In genomic region chr1:149967041-149967440, GRCh38 we compare ENCODE assay signal across 17 cellular contexts. TPM values are rescaled to one million over a fixed set of nuclear protein-coding genes. Genes with fewer than 3 reads are reported as not detected.
DNase-seq lines count a peak whose midpoint lies in the region; ATAC-seq, FAIRE-seq and TF ChIP-seq lines count a peak whose summit lies in the region.
"Had no signal": no experiment of that assay in that cellular context is flagged by ENCODE, and none has a peak within 500 bp of the region (broad histone marks: within the 10 kb centered on the region; RNA-seq: fewer than 3 reads in every experiment).

No MANE protein-coding gene starts in this region.

- H3K4me1 Mint-ChIP-seq in CD8-positive, alpha-beta T cell (ENCODE audit: low read depth) = peaks cover 6% of the 10 kb centered on the region
- H3K4me1 Mint-ChIP-seq in WTC11 = no peaks in the 10 kb centered on the region

- no peaks in the 10 kb centered on the region for H4K20me1 ChIP-seq in HepG2 (ENCODE audit: insufficient read depth, low read length)

- no peaks in the 10 kb centered on the region for H3K27me3 ChIP-seq in CD8-positive, alpha-beta T cell (ENCODE audit: insufficient read depth, low read length)
- H3K27me3 ChIP-seq in HepG2 (ENCODE audit: control insufficient read depth in 1 of 2, insufficient read depth in 2 of 2, low read length in 2 of 2) = no peaks in the 10 kb centered on the region
- no peaks in the 10 kb centered on the region for H3K27me3 ChIP-seq in SJCRH30
- H3K27me3 ChIP-seq: MG63, SJSA1 had no signal

- H3K4me1 ChIP-seq in CD8-positive, alpha-beta T cell (ENCODE audit: insufficient read depth, low read length) = no peaks in the 10 kb centered on the region
- H3K4me1 ChIP-seq in HepG2 (ENCODE audit: insufficient read depth, low read length) = peaks cover 11% of the 10 kb centered on the region
- no peaks in the 10 kb centered on the region for H3K4me1 ChIP-seq in SJCRH30
- H3K4me1 ChIP-seq: Caco-2, SJSA1 had no signal

- ATAC-seq in CD8-positive, alpha-beta T cell = no peak
- ATAC-seq in WTC11 (peak; percentile 41; the same call in 1 of the 2 replicates), HepG2 (peak; percentile 39; the same call in 1 of the 3 replicates)

- CTCF ChIA-PET in CD8-positive, alpha-beta T cell (lab: Charles Lee) = interaction anchor here (1.2 kb wide), 1 partner anchor 41 kb away, joined by 3 read pairs; no protein-coding TSS in a partner anchor
- CTCF ChIA-PET in WTC11 (lab: Charles Lee) = no interaction called here
- CTCF ChIA-PET in HepG2 (lab: Yijun Ruan, JAX; ENCODE audit: low intra/inter-chr PET ratio, low total read pairs) = no interaction called here

- H2AFZ ChIP-seq in HepG2 (ENCODE audit: low read length) = no peak overlapping the region
- H2AFZ ChIP-seq: PC-9 had no signal

- POLR2A ChIA-PET in CD8-positive, alpha-beta T cell (lab: Charles Lee) = interaction anchor here (1.0 kb wide), 1 partner anchor 79 kb away, joined by 3 read pairs; a partner anchor contains a TSS
- POLR2A ChIA-PET in WTC11 (lab: Charles Lee) (no interaction called here), HepG2 (lab: Yijun Ruan, JAX) (no interaction called here)

- no peak overlapping the region for H3K9ac ChIP-seq in HepG2 (ENCODE audit: insufficient read depth, low read depth, low read length)

- no peak for DNase-seq in CD8-positive, alpha-beta T cell
- no peak for DNase-seq in WTC11 (ENCODE audit: low spot score)
- DNase-seq in HepG2 (ENCODE audit: low spot score) = no peak
- DNase-seq in NCI-H345 (lab: John Stamatoyannopoulos, UW) = no peak
- DNase-seq in SJCRH30 = no peak
- DNase-seq in activated CD8-positive, alpha-beta memory T cell treated with anti-CD3 and anti-CD28 coated beads, Interleukin-2, amount 50 U/mL, for 4 hours = no peak
- DNase-seq: Caco-2, DMS153, GOT3, Karpas-422, MG63, NCI-H1092, NCI-H2081 treated with DMSO at 0.1 percent for 48 hours, NCI-H510A treated with DMSO at 0.1 percent for 48 hours, NCI-H82, PC-9 had no signal

- peak overlapping the region; percentile 27 for H3K27ac Mint-ChIP-seq in CD8-positive, alpha-beta T cell
- H3K27ac Mint-ChIP-seq in WTC11 = no peak overlapping the region

- TF ChIP-seq CTCF in CD8-positive, alpha-beta T cell (IDR thresholded peaks at IDR 0.05) = no peak
- TF ChIP-seq CTCF in WTC11 (IDR thresholded peaks at IDR 0.05) (no peak), HepG2 (CRISPR knock-in tag; IDR thresholded peaks at IDR 0.05) (no peak)

- H3K4me3 ChIP-seq in CD8-positive, alpha-beta T cell (ENCODE audit: low read depth, low read length) = no peak overlapping the region
- no peak overlapping the region for H3K4me3 ChIP-seq in HepG2 (replicated peaks in 1 of 3; ENCODE audit: insufficient read depth in 1 of 3, low read depth in 2 of 3, low read length in 3 of 3)
- H3K4me3 ChIP-seq in SJCRH30 = no peak overlapping the region
- H3K4me3 ChIP-seq: MG63, PC-9, SJSA1 had no signal

- no peaks in the 10 kb centered on the region for H3K79me2 ChIP-seq in HepG2 (ENCODE audit: insufficient read depth, low read length)

- no peak overlapping the region for H3K27ac ChIP-seq in CD8-positive, alpha-beta T cell (ENCODE audit: low read depth, low read length)
- H3K27ac ChIP-seq in HepG2 (ENCODE audit: extremely low read length, insufficient read depth, low read length) (no peak overlapping the region), SJCRH30 (no peak overlapping the region)
- H3K27ac ChIP-seq: PC-9, SJSA1 had no signal

- TF ChIP-seq EP300 in HepG2 (IDR thresholded peaks at IDR 0.05; ENCODE audit: low read depth in 2 of 2, low read length in 2 of 2) (no peak), HepG2 (CRISPR knock-in tag; IDR thresholded peaks at IDR 0.05; ENCODE audit: borderline replicate concordance) (no peak)

- peaks cover 55% of the 10 kb centered on the region for H3K36me3 Mint-ChIP-seq in CD8-positive, alpha-beta T cell
- peaks cover 43% of the 10 kb centered on the region for H3K36me3 Mint-ChIP-seq in WTC11

- intact Hi-C loops in CD8-positive, alpha-beta T cell (cut with DNase I, micrococcal nuclease) = no loop called here
- intact Hi-C loops in HepG2 (cut with micrococcal nuclease; ENCODE audit: unreplicated experiment) = loop anchor here (10.0 kb wide), 1 partner anchor 198 kb away; no protein-coding TSS in a partner anchor

- 94% methylated on average over 3 of the region's 3 CpGs for WGBS in HepG2 (ENCODE audit: low lambda C conversion rate)

- no peak overlapping the region for H3K4me3 Mint-ChIP-seq in CD8-positive, alpha-beta T cell
- no peak overlapping the region for H3K4me3 Mint-ChIP-seq in WTC11

- no peaks in the 10 kb centered on the region for H3K9me3 ChIP-seq in CD8-positive, alpha-beta T cell (ENCODE audit: low read length)
- H3K9me3 ChIP-seq in HepG2 (ENCODE audit: low read length) (no peaks in the 10 kb centered on the region), SJCRH30 (replicated peaks) (no peaks in the 10 kb centered on the region)
- H3K9me3 ChIP-seq: Caco-2, MG63, SJSA1 had no signal

- in situ Hi-C loops in HepG2 (cut with HindIII; ENCODE audit: extremely low pct_ligation_motif_present, low pct_unique_long_range_greater_than_20kb) = loop anchor here (10.0 kb wide), 1 partner anchor 228 kb away; no protein-coding TSS in a partner anchor

- TF ChIP-seq POLR2A in HepG2 (IDR thresholded peaks at IDR 0.05; ENCODE audit: insufficient read depth in 1 of 2, low read depth in 2 of 2, low read length in 2 of 2) = no peak

- peaks cover 18% of the 10 kb centered on the region for H3K36me3 ChIP-seq in CD8-positive, alpha-beta T cell (ENCODE audit: insufficient read depth, low read length)
- peaks cover 19 to 61% of the 10 kb centered on the region in 2 experiments for H3K36me3 ChIP-seq in HepG2 (replicated peaks in 1 of 2; ENCODE audit: control insufficient read depth in 1 of 2, insufficient read depth in 2 of 2, low read length in 2 of 2)
- peaks cover 28% of the 10 kb centered on the region for H3K36me3 ChIP-seq in SJCRH30

- no peaks in the 10 kb centered on the region for H3K27me3 Mint-ChIP-seq in CD8-positive, alpha-beta T cell (ENCODE audit: low read depth)
- H3K27me3 Mint-ChIP-seq in WTC11 (ENCODE audit: low read depth) = no peaks in the 10 kb centered on the region

- BruUV-seq in HepG2 (replicated peaks; lab: Mats Ljungman, UMichigan) = no TSS peak

- no peak overlapping the region for H3K4me2 ChIP-seq in HepG2 (ENCODE audit: low read depth, low read length)
- H3K4me2 ChIP-seq: PC-9 had no signal

- no peak for TF ChIP-seq RAD21 in HepG2 (CRISPR knock-in tag; IDR thresholded peaks at IDR 0.05)

- H3K9me3 Mint-ChIP-seq in CD8-positive, alpha-beta T cell = no peaks in the 10 kb centered on the region
- H3K9me3 Mint-ChIP-seq in WTC11 = no peaks in the 10 kb centered on the region

- FAIRE-seq in HepG2 (lab: Jason Lieb, UNC) = no peak

RNA-seq across cellular contexts. Expression of gene MTMR11, which starts 30.4 kb away (rescaled TPM):
- total RNA-seq in CD8-positive, alpha-beta T cell = under 1 TPM in 1 of 2 experiments, not detected in 1; 0.14 TPM
- total RNA-seq in WTC11 (2021) = 7.1 to 7.8 TPM (median 7.5 TPM) in 3 replicates
- total RNA-seq in HepG2 (2016; rRNA removed; fragmentation: Illumina TruSeq; extraction: Trizol) = 0.27 and 0.49 TPM in 2 replicates
- total RNA-seq in HepG2 (2016; cell fraction: cytosol; rRNA removed; fragmentation: Illumina TruSeq; extraction: Trizol; ENCODE audit: low read depth) = not detected in 2 replicates
- 0.48 and 0.61 TPM in 2 replicates for total RNA-seq in HepG2 (2016; cell fraction: insoluble cytoplasmic fraction; rRNA removed; fragmentation: Illumina TruSeq; extraction: Trizol)
- total RNA-seq in HepG2 (2016; cell fraction: membrane; rRNA removed; fragmentation: Illumina TruSeq; extraction: Trizol) = 0.09 and 0.28 TPM in 2 replicates
- 0.65 and 0.72 TPM in 2 replicates for total RNA-seq in HepG2 (2016; cell fraction: nucleus; rRNA removed; fragmentation: Illumina TruSeq; extraction: Trizol)
- polyA plus RNA-seq in HepG2 (2011; rRNA removed) = 2.8 and 4.0 TPM in 2 replicates
- 1.5 and 2.7 TPM in 2 replicates for polyA plus RNA-seq in HepG2 (2011; cell fraction: cytosol; rRNA removed)
- polyA plus RNA-seq in HepG2 (2011; cell fraction: nucleus; rRNA removed) = 10.8 and 17.5 TPM in 2 replicates
- polyA plus RNA-seq in HepG2 (2012) = 2.8 and 4.1 TPM in 2 replicates
- polyA plus RNA-seq in HepG2 (2016; cell fraction: cytosol; fragmentation: Illumina TruSeq; extraction: Trizol; ENCODE audit: low read depth) = 0.11 TPM in 1 of 2 replicates, not detected in the other
- polyA plus RNA-seq in HepG2 (2016; cell fraction: insoluble cytoplasmic fraction; fragmentation: Illumina TruSeq; extraction: Trizol; ENCODE audit: low read depth) = 0.31 and 0.47 TPM in 2 replicates
- 0.16 TPM in 1 of 2 replicates, not detected in the other for polyA plus RNA-seq in HepG2 (2016; cell fraction: membrane; fragmentation: Illumina TruSeq; extraction: Trizol; ENCODE audit: low read depth)
- polyA plus RNA-seq in HepG2 (2016; cell fraction: nucleus; fragmentation: Illumina TruSeq; extraction: Trizol; ENCODE audit: insufficient read depth, low read depth) = 1.5 and 2.0 TPM in 2 replicates
- 4.0 and 9.4 TPM in 2 replicates for polyA minus RNA-seq in HepG2 (2011; rRNA and poly(A)+ RNA removed; ENCODE audit: low replicate concordance)
- 0.89 and 1.3 TPM in 2 replicates for polyA minus RNA-seq in HepG2 (2011; cell fraction: cytosol; rRNA and poly(A)+ RNA removed)
- 5.4 and 10.2 TPM in 2 replicates for polyA minus RNA-seq in HepG2 (2011; cell fraction: nucleus; rRNA and poly(A)+ RNA removed)
- 2.2 and 3.0 TPM in 2 replicates for total RNA-seq in SJCRH30 (2014; rRNA removed; shearing (Covaris generic))

RNA-seq across cellular contexts. Expression of gene SF3B4, which starts 39.4 kb away (rescaled TPM):
- total RNA-seq in CD8-positive, alpha-beta T cell = 10 to 100 TPM; 52.0 to 59.1 TPM
- total RNA-seq in WTC11 (2021) = 83.0 to 90.1 TPM (median 84.7 TPM) in 3 replicates
- total RNA-seq in HepG2 (2016; rRNA removed; fragmentation: Illumina TruSeq; extraction: Trizol) = 14.8 and 24.6 TPM in 2 replicates
- 3.4 and 4.9 TPM in 2 replicates for total RNA-seq in HepG2 (2016; cell fraction: cytosol; rRNA removed; fragmentation: Illumina TruSeq; extraction: Trizol; ENCODE audit: low read depth)
- 11.6 and 24.9 TPM in 2 replicates for total RNA-seq in HepG2 (2016; cell fraction: insoluble cytoplasmic fraction; rRNA removed; fragmentation: Illumina TruSeq; extraction: Trizol)
- total RNA-seq in HepG2 (2016; cell fraction: membrane; rRNA removed; fragmentation: Illumina TruSeq; extraction: Trizol) = 10.3 and 11.6 TPM in 2 replicates
- total RNA-seq in HepG2 (2016; cell fraction: nucleus; rRNA removed; fragmentation: Illumina TruSeq; extraction: Trizol) = 11.4 and 16.3 TPM in 2 replicates
- 13.8 and 14.6 TPM in 2 replicates for polyA plus RNA-seq in HepG2 (2011; rRNA removed)
- polyA plus RNA-seq in HepG2 (2011; cell fraction: cytosol; rRNA removed) = 9.1 and 10.1 TPM in 2 replicates
- 10.6 and 12.6 TPM in 2 replicates for polyA plus RNA-seq in HepG2 (2011; cell fraction: nucleus; rRNA removed)
- polyA plus RNA-seq in HepG2 (2012) = 36.2 and 39.4 TPM in 2 replicates
- polyA plus RNA-seq in HepG2 (2016; cell fraction: cytosol; fragmentation: Illumina TruSeq; extraction: Trizol; ENCODE audit: low read depth) = 11.3 and 13.8 TPM in 2 replicates
- polyA plus RNA-seq in HepG2 (2016; cell fraction: insoluble cytoplasmic fraction; fragmentation: Illumina TruSeq; extraction: Trizol; ENCODE audit: low read depth) = 37.5 and 53.9 TPM in 2 replicates
- 17.3 and 22.1 TPM in 2 replicates for polyA plus RNA-seq in HepG2 (2016; cell fraction: membrane; fragmentation: Illumina TruSeq; extraction: Trizol; ENCODE audit: low read depth)
- 28.9 and 31.3 TPM in 2 replicates for polyA plus RNA-seq in HepG2 (2016; cell fraction: nucleus; fragmentation: Illumina TruSeq; extraction: Trizol; ENCODE audit: insufficient read depth, low read depth)
- 14.9 and 44.2 TPM in 2 replicates for polyA minus RNA-seq in HepG2 (2011; rRNA and poly(A)+ RNA removed; ENCODE audit: low replicate concordance)
- 14.8 and 15.7 TPM in 2 replicates for polyA minus RNA-seq in HepG2 (2011; cell fraction: cytosol; rRNA and poly(A)+ RNA removed)
- 12.9 and 16.2 TPM in 2 replicates for polyA minus RNA-seq in HepG2 (2011; cell fraction: nucleus; rRNA and poly(A)+ RNA removed)
- total RNA-seq in SJCRH30 (2014; rRNA removed; shearing (Covaris generic)) = 32.6 and 34.9 TPM in 2 replicates

RNA-seq across cellular contexts. Expression of gene OTUD7B, which starts 43.5 kb away (rescaled TPM):
- total RNA-seq in CD8-positive, alpha-beta T cell = 1 to 10 TPM; 2.1 to 2.2 TPM
- total RNA-seq in WTC11 (2021) (19.4 to 21.0 TPM (median 19.5 TPM) in 3 replicates), HepG2 (2016; rRNA removed; fragmentation: Illumina TruSeq; extraction: Trizol) (11.2 and 13.2 TPM in 2 replicates)
- 0.71 and 1.0 TPM in 2 replicates for total RNA-seq in HepG2 (2016; cell fraction: cytosol; rRNA removed; fragmentation: Illumina TruSeq; extraction: Trizol; ENCODE audit: low read depth)
- 11.4 and 11.7 TPM in 2 replicates for total RNA-seq in HepG2 (2016; cell fraction: insoluble cytoplasmic fraction; rRNA removed; fragmentation: Illumina TruSeq; extraction: Trizol)
- total RNA-seq in HepG2 (2016; cell fraction: membrane; rRNA removed; fragmentation: Illumina TruSeq; extraction: Trizol) = 3.2 and 4.0 TPM in 2 replicates
- total RNA-seq in HepG2 (2016; cell fraction: nucleus; rRNA removed; fragmentation: Illumina TruSeq; extraction: Trizol) = 6.9 and 9.0 TPM in 2 replicates
- polyA plus RNA-seq in HepG2 (2011; rRNA removed) = 5.1 and 6.9 TPM in 2 replicates
- polyA plus RNA-seq in HepG2 (2011; cell fraction: cytosol; rRNA removed) = 3.7 and 5.3 TPM in 2 replicates
- polyA plus RNA-seq in HepG2 (2011; cell fraction: nucleus; rRNA removed) = 5.4 and 7.1 TPM in 2 replicates
- polyA plus RNA-seq in HepG2 (2012) = 6.4 and 7.6 TPM in 2 replicates
- polyA plus RNA-seq in HepG2 (2016; cell fraction: cytosol; fragmentation: Illumina TruSeq; extraction: Trizol; ENCODE audit: low read depth) = 0.26 and 0.34 TPM in 2 replicates
- polyA plus RNA-seq in HepG2 (2016; cell fraction: insoluble cytoplasmic fraction; fragmentation: Illumina TruSeq; extraction: Trizol; ENCODE audit: low read depth) = 5.6 and 6.2 TPM in 2 replicates
- polyA plus RNA-seq in HepG2 (2016; cell fraction: membrane; fragmentation: Illumina TruSeq; extraction: Trizol; ENCODE audit: low read depth) = 0.89 and 0.92 TPM in 2 replicates
- polyA plus RNA-seq in HepG2 (2016; cell fraction: nucleus; fragmentation: Illumina TruSeq; extraction: Trizol; ENCODE audit: insufficient read depth, low read depth) = 7.0 TPM in 2 replicates
- 15.0 and 39.2 TPM in 2 replicates for polyA minus RNA-seq in HepG2 (2011; rRNA and poly(A)+ RNA removed; ENCODE audit: low replicate concordance)
- 5.4 and 8.4 TPM in 2 replicates for polyA minus RNA-seq in HepG2 (2011; cell fraction: cytosol; rRNA and poly(A)+ RNA removed)
- 9.9 and 17.0 TPM in 2 replicates for polyA minus RNA-seq in HepG2 (2011; cell fraction: nucleus; rRNA and poly(A)+ RNA removed)
- total RNA-seq in SJCRH30 (2014; rRNA removed; shearing (Covaris generic)) = 13.1 and 13.3 TPM in 2 replicates

RNA-seq across cellular contexts. Expression of gene SV2A, which starts 49.4 kb away (rescaled TPM):
- total RNA-seq in CD8-positive, alpha-beta T cell = 1 to 10 TPM; 2.9 to 3.3 TPM
- 36.5 to 47.1 TPM (median 38.3 TPM) in 3 replicates for total RNA-seq in WTC11 (2021)
- total RNA-seq in HepG2 (2016; rRNA removed; fragmentation: Illumina TruSeq; extraction: Trizol) = 0.45 and 0.84 TPM in 2 replicates
- total RNA-seq in HepG2 (2016; cell fraction: cytosol; rRNA removed; fragmentation: Illumina TruSeq; extraction: Trizol; ENCODE audit: low read depth) = 0.10 and 0.18 TPM in 2 replicates
- total RNA-seq in HepG2 (2016; cell fraction: insoluble cytoplasmic fraction; rRNA removed; fragmentation: Illumina TruSeq; extraction: Trizol) = 0.55 and 0.89 TPM in 2 replicates
- total RNA-seq in HepG2 (2016; cell fraction: membrane; rRNA removed; fragmentation: Illumina TruSeq; extraction: Trizol) = 0.22 and 0.34 TPM in 2 replicates
- 0.84 and 1.3 TPM in 2 replicates for total RNA-seq in HepG2 (2016; cell fraction: nucleus; rRNA removed; fragmentation: Illumina TruSeq; extraction: Trizol)
- 1.9 and 3.3 TPM in 2 replicates for polyA plus RNA-seq in HepG2 (2011; rRNA removed)
- polyA plus RNA-seq in HepG2 (2011; cell fraction: cytosol; rRNA removed) = 2.0 and 3.0 TPM in 2 replicates
- polyA plus RNA-seq in HepG2 (2011; cell fraction: nucleus; rRNA removed) = 3.7 and 5.5 TPM in 2 replicates
- 1.8 and 4.2 TPM in 2 replicates for polyA plus RNA-seq in HepG2 (2012)
- 0.05 and 0.08 TPM in 2 replicates for polyA plus RNA-seq in HepG2 (2016; cell fraction: cytosol; fragmentation: Illumina TruSeq; extraction: Trizol; ENCODE audit: low read depth)
- polyA plus RNA-seq in HepG2 (2016; cell fraction: insoluble cytoplasmic fraction; fragmentation: Illumina TruSeq; extraction: Trizol; ENCODE audit: low read depth) = 0.45 and 0.50 TPM in 2 replicates
- 0.13 and 0.18 TPM in 2 replicates for polyA plus RNA-seq in HepG2 (2016; cell fraction: membrane; fragmentation: Illumina TruSeq; extraction: Trizol; ENCODE audit: low read depth)
- 1.7 and 2.1 TPM in 2 replicates for polyA plus RNA-seq in HepG2 (2016; cell fraction: nucleus; fragmentation: Illumina TruSeq; extraction: Trizol; ENCODE audit: insufficient read depth, low read depth)
- polyA minus RNA-seq in HepG2 (2011; rRNA and poly(A)+ RNA removed; ENCODE audit: low replicate concordance) = 0.19 and 5.4 TPM in 2 replicates
- 1.5 and 1.9 TPM in 2 replicates for polyA minus RNA-seq in HepG2 (2011; cell fraction: cytosol; rRNA and poly(A)+ RNA removed)
- 2.1 and 2.9 TPM in 2 replicates for polyA minus RNA-seq in HepG2 (2011; cell fraction: nucleus; rRNA and poly(A)+ RNA removed)
- 17.4 and 20.0 TPM in 2 replicates for total RNA-seq in SJCRH30 (2014; rRNA removed; shearing (Covaris generic))
